ENCODE assay signal across 12 cellular contexts in genomic region chr7:29496355-29497020, GRCh38.
DNase-seq lines count a peak whose midpoint lies in the region; ATAC-seq and TF ChIP-seq lines count a peak whose summit lies in the region.
"Had no signal": no experiment of that assay in that cellular context is flagged by ENCODE, and none has a peak within 500 bp of the region (broad histone marks: within the 10 kb centered on the region; RNA-seq: fewer than 3 reads in every experiment).

No MANE protein-coding gene starts in this region.

- no peaks in the 10 kb centered on the region for H3K36me3 Mint-ChIP-seq in GM23338 (ENCODE audit: low read depth)

- peaks cover 19% of the 10 kb centered on the region for H3K4me1 Mint-ChIP-seq in GM23338

- H3K9me3 Mint-ChIP-seq in GM23338: no peaks in the 10 kb centered on the region

- H3K4me2 ChIP-seq in GM23338 (peak overlapping the region; percentile 23; the same call in 1 of the 2 replicates), SK-N-SH (no peak overlapping the region), neural cell (ENCODE audit: low read length) (no peak overlapping the region)

- no peaks in the 10 kb centered on the region for H3K36me3 ChIP-seq in GM23338 (ENCODE audit: insufficient read depth)
- no peaks in the 10 kb centered on the region for H3K36me3 ChIP-seq in SK-N-SH (replicated peaks in 1 of 2; ENCODE audit: control insufficient read depth in 1 of 2, insufficient read depth in 2 of 2, low read length in 1 of 2)
- peaks cover 7% of the 10 kb centered on the region for H3K36me3 ChIP-seq in neural cell (ENCODE audit: insufficient read depth, low read length)

- POLR2A ChIA-PET in SK-N-SH (lab: Yijun Ruan, JAX): no interaction called here

- WGBS in SK-N-SH (ENCODE audit: low lambda C conversion rate): 77% methylated on average over 1 of the region's 1 CpG

- no peaks in the 10 kb centered on the region for H3K27me3 Mint-ChIP-seq in GM23338 (ENCODE audit: insufficient read depth, low read depth, poor library complexity)

- TF ChIP-seq RAD21 in SK-N-SH (IDR thresholded peaks at IDR 0.05; ENCODE audit: low read length) (no peak), neural cell (conservative IDR thresholded peaks at IDR 0.05) (no peak)

- H3K9me3 ChIP-seq in SK-N-SH: no peaks in the 10 kb centered on the region
- no peaks in the 10 kb centered on the region for H3K9me3 ChIP-seq in neural cell (ENCODE audit: low read length)

- CTCF ChIA-PET in SK-N-SH (lab: Yijun Ruan, JAX): interaction anchor here (2.8 kb wide), 1 partner anchor 307 kb away, joined by 9 read pairs; no protein-coding TSS in a partner anchor

- 0 out of 2 replicates have a peak, but pooled peaks cover 4% of the 10 kb centered on the region for H3K9me2 ChIP-seq in GM23338 (ENCODE audit: insufficient read depth)
- H3K9me2 ChIP-seq in SK-N-SH: no peaks in the 10 kb centered on the region
- no peaks in the 10 kb centered on the region for H3K9me2 ChIP-seq in neural cell (ENCODE audit: insufficient read depth, low read length)

- H3K27me3 ChIP-seq in GM23338 (ENCODE audit: insufficient read depth) (no peaks in the 10 kb centered on the region), SK-N-SH (ENCODE audit: insufficient read depth) (no peaks in the 10 kb centered on the region), neural cell (ENCODE audit: insufficient read depth, low read depth, low read length) (no peaks in the 10 kb centered on the region)

- H4K20me1 ChIP-seq in GM23338 (replicated peaks; ENCODE audit: insufficient read depth): no peaks in the 10 kb centered on the region
- no peaks in the 10 kb centered on the region for H4K20me1 ChIP-seq in SK-N-SH (ENCODE audit: insufficient read depth)
- H4K20me1 ChIP-seq in neural cell (ENCODE audit: insufficient read depth): no peaks in the 10 kb centered on the region

- H3K27ac Mint-ChIP-seq in GM23338: no peak overlapping the region

- no peak overlapping the region for H3K4me3 Mint-ChIP-seq in GM23338

- H3K4me1 ChIP-seq in GM23338 (ENCODE audit: insufficient read depth) (peaks cover 8% of the 10 kb centered on the region), SK-N-SH (ENCODE audit: control insufficient read depth in 1 of 2, insufficient read depth in 2 of 2, low read depth in 1 of 2, low read length in 1 of 2) (peaks cover 7 to 17% of the 10 kb centered on the region in 2 experiments; a peak in 2 of 4 replicates)

- H3K9ac ChIP-seq in SK-N-SH (no peak overlapping the region), neural cell (ENCODE audit: low read length) (no peak overlapping the region)

- H3F3A ChIP-seq in GM23338 (replicated peaks; ENCODE audit: low read depth) (no peaks in the 10 kb centered on the region), SK-N-SH (replicated peaks; ENCODE audit: insufficient read depth) (peaks cover 10% of the 10 kb centered on the region), neural cell (ENCODE audit: insufficient read depth, low read length, poor library complexity, severe bottlenecking) (no peaks in the 10 kb centered on the region)

- no peak overlapping the region for H3K27ac ChIP-seq in GM23338 (ENCODE audit: low read depth)
- peak overlapping the region in 1 of 2 experiments; percentile 22; a peak in 1 of 4 replicates for H3K27ac ChIP-seq in SK-N-SH (ENCODE audit: low read depth in 2 of 2, low read length in 1 of 2)
- H3K27ac ChIP-seq in neural cell (ENCODE audit: low read length): peak overlapping the region; percentile 7

- DNase-seq in GM23338 (ENCODE audit: low spot score): no peak
- DNase-seq in NCI-H1930 (lab: John Stamatoyannopoulos, UW): peak; percentile 70 to 78
- DNase-seq in SK-N-SH: peak; percentile 57
- DNase-seq in AML-193 (lab: John Stamatoyannopoulos, UW): no peak
- DNase-seq: DMS53, KBM-7, NCI-H1092, NCI-H446 had no signal

- TF ChIP-seq CTCF in GM23338 (conservative IDR thresholded peaks at IDR 0.05; ENCODE audit: low read depth in 2 of 2): no peak
- no peak for TF ChIP-seq CTCF in SK-N-SH (IDR thresholded peaks at IDR 0.05)
- no peak for TF ChIP-seq CTCF in neural cell (IDR thresholded peaks at IDR 0.05; ENCODE audit: poor library complexity, severe bottlenecking)

- TF ChIP-seq EP300 in SK-N-SH (IDR thresholded peaks at IDR 0.05; ENCODE audit: borderline replicate concordance in 1 of 2, low read depth in 1 of 2, low read length in 1 of 2) (peak in 1 of 2 experiments; percentile 73; a peak in 2 of 4 replicates), neural cell (conservative IDR thresholded peaks at IDR 0.05; ENCODE audit: poor library complexity, severe bottlenecking) (no peak)

- ATAC-seq in GM23338 (no peak), GM19467 (IDR thresholded peaks at IDR 0.05; ENCODE audit: unreplicated experiment) (no peak), GM21825 (IDR thresholded peaks at IDR 0.05; ENCODE audit: unreplicated experiment) (no peak)
- ATAC-seq: GM12878 had no signal

- no peaks in the 10 kb centered on the region for H3K79me2 ChIP-seq in GM23338 (replicated peaks; ENCODE audit: insufficient read depth)
- H3K79me2 ChIP-seq in SK-N-SH (ENCODE audit: insufficient read depth): no peaks in the 10 kb centered on the region
- no peaks in the 10 kb centered on the region for H3K79me2 ChIP-seq in neural cell (replicated peaks; ENCODE audit: insufficient read depth, low read length)

- H3K4me3 ChIP-seq in GM23338 (no peak overlapping the region), SK-N-SH (ENCODE audit: low read depth in 2 of 2, low read length in 1 of 2) (no peak overlapping the region), neural cell (ENCODE audit: low read length) (no peak overlapping the region)
- H3K4me3 ChIP-seq: GM12878 had no signal

- H2AFZ ChIP-seq in GM23338: no peak overlapping the region
- H2AFZ ChIP-seq in SK-N-SH (ENCODE audit: low read depth): no peak overlapping the region
- no peak overlapping the region for H2AFZ ChIP-seq in neural cell (ENCODE audit: low read depth, low read length)

TF ChIP-seq in GM23338, 12 proteins besides CTCF, POLR2A, EP300 and RAD21 (continues in another document):
- TF ChIP-seq EZH2 (IDR thresholded peaks at IDR 0.05; ENCODE audit: low read depth, unreplicated experiment): no peak
- no peak for TF ChIP-seq ETS1 (IDR thresholded peaks at IDR 0.05)

TF ChIP-seq in SK-N-SH, 30 proteins besides CTCF, POLR2A, EP300 and RAD21:
- peak; percentile 94 for TF ChIP-seq RCOR1 (IDR thresholded peaks at IDR 0.05; ENCODE audit: low read length)
- no peak for TF ChIP-seq NFIC (IDR thresholded peaks at IDR 0.05; ENCODE audit: borderline replicate concordance)
- TF ChIP-seq FOXJ3 (CRISPR knock-in tag; IDR thresholded peaks at IDR 0.05): no peak; the same call in 1 of the 2 replicates
- TF ChIP-seq GATA2 (CRISPR knock-in tag; IDR thresholded peaks at IDR 0.05): peak; percentile 79
- peak; percentile 47 for TF ChIP-seq CHD2 (IDR thresholded peaks at IDR 0.05; ENCODE audit: low read length, partially characterized antibody)

TF ChIP-seq in neural cell, 6 proteins besides CTCF, POLR2A, EP300 and RAD21:
- no peak for TF ChIP-seq MXI1 (conservative IDR thresholded peaks at IDR 0.05; ENCODE audit: poor library complexity, severe bottlenecking)
- no peak for TF ChIP-seq EZH2 (IDR thresholded peaks at IDR 0.05; ENCODE audit: borderline replicate concordance, insufficient read depth, low read length, poor library complexity, severe bottlenecking)
- no peak for TF ChIP-seq SMC3 (conservative IDR thresholded peaks at IDR 0.05; ENCODE audit: poor library complexity)
- TF ChIP-seq TAF1 (IDR thresholded peaks at IDR 0.05; ENCODE audit: low read depth): no peak
- TF ChIP-seq POLR2AphosphoS5 (IDR thresholded peaks at IDR 0.05): no peak
- no peak for TF ChIP-seq REST (IDR thresholded peaks at IDR 0.05; ENCODE audit: borderline replicate concordance)

Comparison
In these comparisons a context has a peak if more than half of its experiments do, and no peak if none do; other contexts are left out.
1. DNase-seq: peak in NCI-H1930 (2 of 2) and SK-N-SH (single experiment); none in GM23338 (single experiment) and AML-193 (0 of 2).